ENCODE assay signal across 8 cellular contexts in the genomic region with DNA sequence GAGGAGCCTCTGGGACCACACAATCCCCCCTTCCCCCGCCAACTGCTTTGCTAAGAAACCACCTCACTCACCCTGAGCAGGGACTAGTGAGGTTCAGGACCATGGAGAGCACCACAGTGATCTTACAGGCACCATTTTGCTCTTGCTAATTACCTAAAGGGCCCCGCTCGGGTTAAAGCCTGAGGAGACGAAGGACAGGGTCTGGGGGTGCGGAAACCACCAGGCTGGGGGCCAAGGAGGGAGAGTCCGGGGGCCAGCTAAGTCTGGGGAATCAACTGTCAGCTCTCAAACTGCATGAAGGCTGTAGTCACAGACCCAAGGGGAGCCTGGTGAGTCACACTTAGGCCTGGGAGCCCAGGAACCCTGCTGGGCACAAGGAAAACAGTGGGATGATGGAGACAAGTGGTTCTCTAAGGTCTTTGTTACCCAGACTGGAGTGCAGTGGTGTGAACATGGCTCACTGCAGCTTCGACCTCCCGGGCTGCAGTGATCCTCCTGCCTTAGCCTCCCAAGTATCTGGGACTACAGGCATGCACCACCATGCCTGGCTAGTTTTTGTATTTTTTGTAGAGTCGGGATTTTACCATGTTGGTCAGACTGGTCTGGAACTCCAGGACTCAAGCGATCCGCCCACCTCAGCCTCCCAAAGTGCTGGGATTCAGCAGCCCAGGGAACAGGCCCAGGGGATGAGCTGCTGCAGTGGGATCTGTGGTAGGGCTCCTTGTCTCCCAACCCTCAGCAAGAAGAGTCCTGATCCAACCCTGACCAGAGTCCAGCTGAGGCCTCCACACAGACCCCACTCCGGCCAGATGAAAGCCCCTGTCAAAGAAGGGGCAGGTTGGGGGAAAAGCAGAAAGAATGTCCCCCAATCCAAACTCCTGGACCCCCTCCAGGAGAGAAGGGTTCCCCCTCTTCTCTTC.
A peak's percentile ranks its signal among the peaks of the same experiment; 100 is the strongest.
DNase-seq lines count a peak whose midpoint lies in the region; ATAC-seq, FAIRE-seq and TF ChIP-seq lines count a peak whose summit lies in the region.

No MANE protein-coding gene starts in this region.

- no peaks in the 10 kb centered on the region for H3K36me3 Mint-ChIP-seq in neural progenitor cell

- no peak overlapping the region for H3K9ac ChIP-seq in neural progenitor cell

- H3F3A ChIP-seq in neural progenitor cell (ENCODE audit: low read depth) = no peaks in the 10 kb centered on the region

- H3K27ac ChIP-seq in neural progenitor cell = no peak overlapping the region
- no peak overlapping the region for H3K27ac ChIP-seq in gastrocnemius medialis

- H3K27ac Mint-ChIP-seq in neural progenitor cell = no peak overlapping the region

- FAIRE-seq in H54 (lab: Jason Lieb, UNC) = peak; percentile 15

- H3K4me3 Mint-ChIP-seq in neural progenitor cell = no peak overlapping the region

- no peak overlapping the region for H3K4me2 ChIP-seq in neural progenitor cell

- peaks cover 3% of the 10 kb centered on the region for H3K9me3 Mint-ChIP-seq in neural progenitor cell

- H3K36me3 ChIP-seq in neural progenitor cell (no peaks in the 10 kb centered on the region), gastrocnemius medialis (no peaks in the 10 kb centered on the region)

- intact Hi-C loops in gastrocnemius medialis (cut with DNase I; ENCODE audit: low total_unique reads) = no loop called here

- in situ Hi-C loops in gastrocnemius medialis (cut with MboI; ENCODE audit: low sequenced_read_pairs in 4 of 4) = no loop called here

- peaks cover 23% of the 10 kb centered on the region for H3K27me3 Mint-ChIP-seq in neural progenitor cell (ENCODE audit: insufficient read depth, low read depth)

- no peak for TF ChIP-seq CTCF in neural progenitor cell (IDR thresholded peaks at IDR 0.05)
- TF ChIP-seq CTCF in gastrocnemius medialis (IDR thresholded peaks at IDR 0.05 in 4 of 5, conservative IDR thresholded peaks at IDR 0.05 in 1 of 5) = no peak

- H3K4me1 Mint-ChIP-seq in neural progenitor cell = peaks cover 42% of the 10 kb centered on the region

- no peak for ATAC-seq in gastrocnemius medialis
- ATAC-seq in GM18502 (IDR thresholded peaks at IDR 0.05; ENCODE audit: poor library complexity, unreplicated experiment) = no peak

- H3K79me2 ChIP-seq in neural progenitor cell (ENCODE audit: low read depth) = no peaks in the 10 kb centered on the region

- peak; percentile 77 for DNase-seq in AG08395 (ENCODE audit: low spot score)
- peak; percentile 99 for DNase-seq in H54 (ENCODE audit: insufficient read length, low spot score)
- peak in 4 of 5 donors; percentile 14 to 54 (median 32) for DNase-seq in T-helper 1 cell
- peak; percentile 22 for DNase-seq in effector CD8-positive, alpha-beta T cell (lab: John Stamatoyannopoulos, UW)
- DNase-seq in neural progenitor cell (ENCODE audit: low spot score) = peak; percentile 94
- no peak for DNase-seq in NCI-H1105 (lab: John Stamatoyannopoulos, UW)
- no peak for DNase-seq in gastrocnemius medialis

- H4K20me1 ChIP-seq in neural progenitor cell (ENCODE audit: low read depth) = no peaks in the 10 kb centered on the region

- H2AFZ ChIP-seq in neural progenitor cell (replicated peaks) = no peak overlapping the region

- no peaks in the 10 kb centered on the region for H3K9me3 ChIP-seq in neural progenitor cell (ENCODE audit: low read depth)
- H3K9me3 ChIP-seq in gastrocnemius medialis = no peaks in the 10 kb centered on the region

- H3K4me3 ChIP-seq in neural progenitor cell (no peak overlapping the region), gastrocnemius medialis (no peak overlapping the region)

- peaks cover 8% of the 10 kb centered on the region for H3K4me1 ChIP-seq in neural progenitor cell
- peaks cover 0 to 5% of the 10 kb centered on the region in 2 donors for H3K4me1 ChIP-seq in gastrocnemius medialis

- TF ChIP-seq POLR2A in H54 (IDR thresholded peaks at IDR 0.05; ENCODE audit: low read depth, low read length) = no peak
- no peak for TF ChIP-seq POLR2A in gastrocnemius medialis (IDR thresholded peaks at IDR 0.05)

- H3K27me3 ChIP-seq in neural progenitor cell (no peaks in the 10 kb centered on the region), gastrocnemius medialis (no peaks in the 10 kb centered on the region)

Comparison
In these comparisons a context has a peak if more than half of its experiments do, and no peak if none do; other contexts are left out.
1. DNase-seq: peak in AG08395 (single experiment), H54 (single experiment), T-helper 1 cell (4 of 5), effector CD8-positive, alpha-beta T cell (single experiment) and neural progenitor cell (single experiment); none in NCI-H1105 (single experiment) and gastrocnemius medialis (0 of 2).